In genomic region chrX:128739539-128739938, GRCh38 we compare ENCODE assay signal across 18 cellular contexts.
DNase-seq lines count a peak whose midpoint lies in the region; FAIRE-seq and TF ChIP-seq lines count a peak whose summit lies in the region.
"Had no signal": no experiment of that assay in that cellular context is flagged by ENCODE, and none has a peak within 500 bp of the region (broad histone marks: within the 10 kb centered on the region; RNA-seq: fewer than 3 reads in every experiment).

No MANE protein-coding gene starts in this region.

- no peaks in the 10 kb centered on the region for H3K36me3 ChIP-seq in left ventricle myocardium inferior

- H3K27me3 ChIP-seq in left ventricle myocardium inferior (ENCODE audit: low read depth) = no peaks in the 10 kb centered on the region

- H3K4me3 ChIP-seq in left ventricle myocardium inferior = no peak overlapping the region
- H3K4me3 ChIP-seq: PC-9 had no signal

- FAIRE-seq in colon (lab: Jason Lieb, UNC) = peak; percentile 33
- FAIRE-seq: H54 had no signal

- intact Hi-C loops in left ventricle myocardium inferior (cut with micrococcal nuclease) = no loop called here

- H3K27ac ChIP-seq in C4-2B (peak overlapping the region; percentile 75; the same call in 1 of the 2 replicates), left ventricle myocardium inferior (replicated peaks) (no peak overlapping the region)
- H3K27ac ChIP-seq: PC-9, RWPE1 had no signal

- DNase-seq in NCI-H1092 (lab: John Stamatoyannopoulos, UW) = peak; percentile 56
- peak; percentile 10 for DNase-seq in NCI-H2196 treated with DMSO at 0.1 percent for 48 hours (lab: John Stamatoyannopoulos, UW; ENCODE audit: unreplicated experiment)
- no peak for DNase-seq in stimulated activated CD4-positive, alpha-beta T cell treated with anti-CD3 and anti-CD28 coated beads, Interleukin-4, amount 100 ng/mL, for 1 hour
- DNase-seq in left ventricle myocardium inferior = no peak
- no peak for DNase-seq in NCI-H446 (lab: John Stamatoyannopoulos, UW)
- DNase-seq: ACHN, C1 segment of cervical spinal cord, DND-41, KBM-7, NCI-H446 treated with DMSO at 0.1 percent for 48 hours, NCI-H82, PC-9, SIG-M5, T-cell had no signal

- H3K4me1 ChIP-seq in left ventricle myocardium inferior = no peaks in the 10 kb centered on the region

- TF ChIP-seq CTCF in C4-2B (conservative IDR thresholded peaks at IDR 0.05) = no peak
- no peak for TF ChIP-seq CTCF in left ventricle myocardium inferior (IDR thresholded peaks at IDR 0.05; ENCODE audit: borderline replicate concordance)

- no peaks in the 10 kb centered on the region for H3K9me3 ChIP-seq in left ventricle myocardium inferior (replicated peaks)

Comparison
In these comparisons a context has a peak if more than half of its experiments do, and no peak if none do; other contexts are left out.
1. DNase-seq: peak in NCI-H1092 (single experiment) and NCI-H2196 treated with DMSO at 0.1 percent for 48 hours (single experiment); none in stimulated activated CD4-positive, alpha-beta T cell treated with anti-CD3 and anti-CD28 coated beads, Interleukin-4, amount 100 ng/mL, for 1 hour (single experiment), left ventricle myocardium inferior (single experiment) and NCI-H446 (0 of 2).